10 cellular contexts compared by ENCODE assay signal in the genomic region with DNA sequence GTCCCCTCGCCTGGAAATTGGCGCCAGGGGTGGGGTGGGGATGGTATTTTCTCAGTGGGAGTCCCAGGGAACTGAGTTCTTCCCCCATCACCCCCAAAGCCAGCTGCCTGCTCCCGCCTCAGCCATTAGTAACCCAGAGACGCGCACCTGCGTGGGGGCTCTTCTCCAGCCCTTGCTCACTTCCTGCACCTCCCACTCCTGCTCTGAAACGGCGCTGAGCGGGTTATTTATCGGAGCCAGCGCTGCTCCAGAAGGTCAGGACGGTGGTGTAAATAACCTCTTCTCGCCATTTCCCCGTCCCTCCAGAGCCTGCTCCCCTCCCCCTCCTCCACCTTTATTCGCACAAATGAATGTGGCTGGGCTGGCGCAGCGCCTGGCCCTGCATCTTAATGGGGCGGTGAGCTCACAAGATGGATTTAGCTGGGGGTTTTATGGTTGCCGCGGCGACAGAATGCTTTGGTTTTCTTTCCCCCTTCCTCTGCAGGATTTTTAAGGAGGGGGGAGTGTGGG. TPM values are rescaled to one million over a fixed set of nuclear protein-coding genes. Genes with fewer than 3 reads are reported as not detected.
DNase-seq lines count a peak whose midpoint lies in the region; ATAC-seq, FAIRE-seq and TF ChIP-seq lines count a peak whose summit lies in the region.
"Had no signal": no experiment of that assay in that cellular context is flagged by ENCODE, and none has a peak within 500 bp of the region (broad histone marks: within the 10 kb centered on the region; RNA-seq: fewer than 3 reads in every experiment).

No MANE protein-coding gene starts in this region.

- H3K27me3 Mint-ChIP-seq in GM23338 (ENCODE audit: insufficient read depth, low read depth, poor library complexity), result peaks cover 47% of the 10 kb centered on the region
- no peaks in the 10 kb centered on the region for H3K27me3 Mint-ChIP-seq in naive thymus-derived CD4-positive, alpha-beta T cell
- H3K27me3 Mint-ChIP-seq: memory B cell had no signal

- H3K23ac ChIP-seq in H1 (ENCODE audit: insufficient read length), result no peak overlapping the region

- H3F3A ChIP-seq in GM23338 (replicated peaks; ENCODE audit: low read depth), result peaks cover 34% of the 10 kb centered on the region

- CTCF ChIA-PET in H1 (lab: Charles Lee; ENCODE audit: partially characterized antibody), result interaction anchor here (0.7 to 6.2 kb wide), 22 partner anchors 9 to 142 kb away, joined by 3 to 121 read pairs (median 5); a partner anchor contains a TSS
- CTCF ChIA-PET in naive thymus-derived CD4-positive, alpha-beta T cell (lab: Charles Lee), result interaction anchor here (0.6 to 2.9 kb wide), 9 partner anchors 8 to 150 kb away, joined by 3 to 10 read pairs (median 5); a partner anchor contains a TSS

- H3K79me2 ChIP-seq in GM23338 (replicated peaks; ENCODE audit: insufficient read depth) (no peaks in the 10 kb centered on the region; the same call in 1 of the 2 replicates), H1 (ENCODE audit: control insufficient read depth in 1 of 2, insufficient read depth in 2 of 2, low read length in 2 of 2) (no peaks in the 10 kb centered on the region)

- H3K56ac ChIP-seq in H1 (replicated peaks; ENCODE audit: insufficient read length, low read depth, low read length), result no peak overlapping the region

- H3K27me3 ChIP-seq in GM23338 (ENCODE audit: insufficient read depth), result peaks cover 33% of the 10 kb centered on the region; the same call in 1 of the 2 replicates
- peaks cover 0 to 9% (median 4%) of the 10 kb centered on the region in 4 experiments; a peak in 3 of 7 replicates for H3K27me3 ChIP-seq in H1 (replicated peaks in 1 of 4; ENCODE audit: control insufficient read depth in 3 of 4, extremely low read depth in 1 of 4, insufficient read depth in 3 of 4, low read length in 3 of 4)
- H3K27me3 ChIP-seq in naive thymus-derived CD4-positive, alpha-beta T cell (ENCODE audit: control insufficient read depth in 2 of 2, insufficient read depth in 2 of 2, low read length in 2 of 2), result no peaks in the 10 kb centered on the region
- no peaks in the 10 kb centered on the region for H3K27me3 ChIP-seq in tibial artery

- no peaks in the 10 kb centered on the region; the same call in 2 of the 3 replicates for H3K9me3 Mint-ChIP-seq in GM23338
- H3K9me3 Mint-ChIP-seq in naive thymus-derived CD4-positive, alpha-beta T cell, result no peaks in the 10 kb centered on the region
- H3K9me3 Mint-ChIP-seq: memory B cell had no signal

- intact Hi-C loops in naive thymus-derived CD4-positive, alpha-beta T cell (cut with micrococcal nuclease), result loop anchor here in 1 of 2 donors (2.0 kb wide), 1 partner anchor 15 kb away; no protein-coding TSS in a partner anchor
- intact Hi-C loops in tibial artery (cut with DNase I; ENCODE audit: low total_unique reads), result no loop called here

- H2BK20ac ChIP-seq in H1 (ENCODE audit: low read length), result no peak overlapping the region

- H3K23me2 ChIP-seq in H1 (ENCODE audit: low read depth, low read length), result peaks cover 3% of the 10 kb centered on the region

- TF ChIP-seq EP300 in H1 (IDR thresholded peaks at IDR 0.05; ENCODE audit: borderline replicate concordance in 1 of 2, low read depth in 2 of 2, low read length in 2 of 2), result no peak

- 3% methylated on average over 18 of the region's 21 CpGs; no CpG with 5 or more reads in 1 of the 2 experiments for WGBS in H1 (ENCODE audit: extremely low coverage in 1 of 2, insufficient coverage in 1 of 2, insufficient read length in 1 of 2, insufficient replicate concordance in 2 of 2, low coverage in 1 of 2, low lambda C conversion rate in 2 of 2, missing lambda C conversion rate in 1 of 2), 2 experiments

- H3K9me3 ChIP-seq in H1 (ENCODE audit: insufficient read depth in 2 of 2, low read depth in 1 of 2, low read length in 1 of 2) (no peaks in the 10 kb centered on the region), tibial artery (no peaks in the 10 kb centered on the region)
- no peaks in the 10 kb centered on the region for H3K9me3 ChIP-seq in naive thymus-derived CD4-positive, alpha-beta T cell (ENCODE audit: control insufficient read depth in 2 of 3, low read length in 3 of 3)

- H2BK15ac ChIP-seq in H1 (ENCODE audit: low read length), result no peak overlapping the region; the same call in 1 of the 2 replicates

- no peak overlapping the region for H4K5ac ChIP-seq in H1 (ENCODE audit: insufficient read length, low read depth, low read length)

- H3K27ac Mint-ChIP-seq in GM23338, result peak overlapping the region; percentile 85
- peak overlapping the region; percentile 58 to 93 (median 85) for H3K27ac Mint-ChIP-seq in naive thymus-derived CD4-positive, alpha-beta T cell
- H3K27ac Mint-ChIP-seq: memory B cell had no signal

- no peak overlapping the region; the same call in 1 of the 2 replicates for H4K8ac ChIP-seq in H1 (ENCODE audit: extremely low read depth, insufficient read depth, low read length)

- peak; percentile 92 for DNase-seq in GM23338 (ENCODE audit: low spot score)
- DNase-seq in SHP77 treated with DMSO at 0.1 percent for 48 hours (lab: John Stamatoyannopoulos, UW), result peak; percentile 23
- DNase-seq in H1 (ENCODE audit: low read depth in 1 of 2, low spot score in 2 of 2), result peak; percentile 50 to 70
- peak in 8 of 9 donors; percentile 11 to 62 (median 35) for DNase-seq in naive thymus-derived CD4-positive, alpha-beta T cell
- DNase-seq in tibial artery, result peak in 1 of 2 donors; percentile 73
- DNase-seq in dedifferentiated amniotic fluid mesenchymal stem cell (ENCODE audit: extremely low spot score), result no peak

- peaks cover 32% of the 10 kb centered on the region for H3K36me3 Mint-ChIP-seq in GM23338 (ENCODE audit: low read depth)
- peaks cover 13 to 29% (median 21%) of the 10 kb centered on the region in 5 donors for H3K36me3 Mint-ChIP-seq in naive thymus-derived CD4-positive, alpha-beta T cell

- no peak overlapping the region for H2BK12ac ChIP-seq in H1 (ENCODE audit: low read depth, low read length)

- peaks cover 51% of the 10 kb centered on the region for H3K4me1 Mint-ChIP-seq in GM23338
- peaks cover 11 to 30% (median 18%) of the 10 kb centered on the region in 7 donors for H3K4me1 Mint-ChIP-seq in naive thymus-derived CD4-positive, alpha-beta T cell

- FAIRE-seq in H1 (lab: Jason Lieb, UNC), result no peak

- H3K9me2 ChIP-seq in GM23338 (ENCODE audit: insufficient read depth), result no peaks in the 10 kb centered on the region

- H3K4me1 ChIP-seq in GM23338 (ENCODE audit: insufficient read depth) (peaks cover 76% of the 10 kb centered on the region), H1 (replicated peaks in 1 of 4; ENCODE audit: control insufficient read depth in 3 of 4, insufficient read depth in 4 of 4, low read length in 3 of 4) (peaks cover 27 to 69% (median 33%) of the 10 kb centered on the region in 4 experiments), tibial artery (peaks cover 0 to 22% (median 15%) of the 10 kb centered on the region in 4 donors)
- peaks cover 0 to 9% of the 10 kb centered on the region in 2 donors for H3K4me1 ChIP-seq in naive thymus-derived CD4-positive, alpha-beta T cell (ENCODE audit: control insufficient read depth in 2 of 2, insufficient read depth in 2 of 2, low read length in 2 of 2)

- peak in 1 of 2 experiments; percentile 41; a peak in 1 of 3 replicates for TF ChIP-seq POLR2A in H1 (IDR thresholded peaks at IDR 0.05; ENCODE audit: control extremely low read depth in 1 of 2, low read depth in 2 of 2, low read length in 2 of 2)

- H4K20me1 ChIP-seq in GM23338 (replicated peaks; ENCODE audit: insufficient read depth) (peaks cover 4% of the 10 kb centered on the region), H1 (replicated peaks in 1 of 2; ENCODE audit: control insufficient read depth in 1 of 2, insufficient read depth in 2 of 2, low read length in 2 of 2) (no peaks in the 10 kb centered on the region)

- H3K36me3 ChIP-seq in GM23338 (ENCODE audit: insufficient read depth), result peaks cover 23% of the 10 kb centered on the region; the same call in 1 of the 2 replicates
- H3K36me3 ChIP-seq in H1 (ENCODE audit: control insufficient read depth in 2 of 4, insufficient read depth in 4 of 4, low read length in 3 of 4), result peaks cover 0 to 22% (median 13%) of the 10 kb centered on the region in 4 experiments; a peak in 6 of 8 replicates
- H3K36me3 ChIP-seq in naive thymus-derived CD4-positive, alpha-beta T cell (ENCODE audit: control insufficient read depth in 2 of 3, insufficient read depth in 3 of 3, low read length in 3 of 3), result peaks cover 0 to 41% (median 18%) of the 10 kb centered on the region in 3 experiments
- H3K36me3 ChIP-seq in tibial artery, result peaks cover 36 to 46% (median 42%) of the 10 kb centered on the region in 3 donors

- no peak for TF ChIP-seq CTCF in GM23338 (conservative IDR thresholded peaks at IDR 0.05; ENCODE audit: low read depth in 2 of 2)
- no peak for TF ChIP-seq CTCF in H1 (IDR thresholded peaks at IDR 0.05; ENCODE audit: control extremely low read depth in 1 of 3, insufficient read depth in 1 of 3, low read depth in 1 of 3, low read length in 3 of 3)
- TF ChIP-seq CTCF in tibial artery (IDR thresholded peaks at IDR 0.05), result no peak

- no peak for TF ChIP-seq RAD21 in H1 (IDR thresholded peaks at IDR 0.05 in 1 of 2, conservative IDR thresholded peaks at IDR 0.05 in 1 of 2; ENCODE audit: low read depth in 2 of 2, low read length in 2 of 2)

- H3K4me3 ChIP-seq in GM23338 (peak overlapping the region; percentile 61), H1 (ENCODE audit: extremely low read depth in 1 of 4, insufficient read depth in 2 of 4, low read depth in 3 of 4, low read length in 4 of 4) (peak overlapping the region; percentile 44 to 64 (median 62)), tibial artery (peak overlapping the region; percentile 8 to 15)
- peak overlapping the region; percentile 43 for H3K4me3 ChIP-seq in naive thymus-derived CD4-positive, alpha-beta T cell (ENCODE audit: low read length)

- H3K27ac ChIP-seq in GM23338 (ENCODE audit: low read depth), result peak overlapping the region; percentile 87
- H3K27ac ChIP-seq in H1 (ENCODE audit: low read depth, low read length), result peak overlapping the region; percentile 61
- peak overlapping the region; percentile 63 for H3K27ac ChIP-seq in naive thymus-derived CD4-positive, alpha-beta T cell (ENCODE audit: low read depth, low read length)
- H3K27ac ChIP-seq in tibial artery, result peak overlapping the region; percentile 8 to 56
- H3K27ac ChIP-seq: KMS-11 had no signal

- POLR2A ChIA-PET in H1 (lab: Charles Lee; ENCODE audit: partially characterized antibody), result interaction anchor here (0.8 to 6.3 kb wide), 20 partner anchors 10 to 141 kb away, joined by 3 to 74 read pairs (median 4); a partner anchor contains a TSS
- POLR2A ChIA-PET in naive thymus-derived CD4-positive, alpha-beta T cell (lab: Charles Lee), result interaction anchor here (0.9 to 3.3 kb wide), 10 partner anchors 9 to 92 kb away, joined by 3 to 14 read pairs (median 4); a partner anchor contains a TSS

- H2AFZ ChIP-seq in GM23338 (0 out of 2 replicates have a peak overlapping the region, but pooled peaks have one; percentile 16), H1 (ENCODE audit: low read length) (no peak overlapping the region)

- H3K14ac ChIP-seq in H1 (ENCODE audit: insufficient read length), result no peak overlapping the region

- peak overlapping the region; percentile 82 for H3K4me3 Mint-ChIP-seq in GM23338
- H3K4me3 Mint-ChIP-seq in naive thymus-derived CD4-positive, alpha-beta T cell, result peak overlapping the region; percentile 70 to 93 (median 85)
- H3K4me3 Mint-ChIP-seq: memory B cell had no signal

- ATAC-seq in GM23338 (peak; percentile 75), GM21423 (IDR thresholded peaks at IDR 0.05; ENCODE audit: unreplicated experiment) (no peak), HG03095 (IDR thresholded peaks at IDR 0.05; ENCODE audit: unreplicated experiment) (no peak)
- ATAC-seq in naive thymus-derived CD4-positive, alpha-beta T cell, result peak; percentile 65

- H3K79me1 ChIP-seq in H1 (ENCODE audit: low read depth, low read length), result no peaks in the 10 kb centered on the region

- H3K4ac ChIP-seq in H1 (replicated peaks; ENCODE audit: insufficient read length, low read depth, low read length), result peak overlapping the region; percentile 63

- H3K4me2 ChIP-seq in GM23338, result peak overlapping the region; percentile 91
- H3K4me2 ChIP-seq in H1 (ENCODE audit: insufficient read depth in 1 of 2, low read depth in 2 of 2, low read length in 2 of 2), result peak overlapping the region; percentile 80 to 98
- H3K4me2 ChIP-seq: KMS-11 had no signal

- peak overlapping the region; percentile 91; the same call in 1 of the 2 replicates for H3K18ac ChIP-seq in H1 (ENCODE audit: extremely low read depth, low read length)

- peak overlapping the region; percentile 70 for H4K91ac ChIP-seq in H1 (replicated peaks; ENCODE audit: insufficient read length, low read length)

- no peak overlapping the region for H2AK5ac ChIP-seq in H1 (ENCODE audit: low read depth, low read length)

- peak overlapping the region; percentile 12 for H2BK120ac ChIP-seq in H1 (replicated peaks; ENCODE audit: low read depth, low read length)

- peak overlapping the region; percentile 80; the same call in 1 of the 2 replicates for H2BK5ac ChIP-seq in H1 (ENCODE audit: low read depth, low read length)

- H3K9ac ChIP-seq in H1 (replicated peaks in 1 of 4; ENCODE audit: extremely low read depth in 1 of 4, low read depth in 3 of 4, low read length in 3 of 4), result peak overlapping the region in 3 of 4 experiments; percentile 49 to 70 (median 67); a peak in 6 of 7 replicates
- H3K9ac ChIP-seq: KMS-11 had no signal

RNA-seq across cellular contexts. Expression of a gene that starts 12.2 kb away (rescaled TPM):
- total RNA-seq in GM23338 (2014; rRNA removed; shearing (Covaris generic)), result not detected in 2 replicates
- polyA plus RNA-seq in GM23338 (2016; fragmentation: Nextera tagmentation; extraction: Ambion mirVana) (not detected in 2 replicates), H1 (2011; rRNA removed) (0.09 and 0.14 TPM in 2 replicates)
- not detected in 2 replicates for total RNA-seq in H1 (2021; fragmentation: NEBNext Ultra II Directional; extraction: Animal tissue kit (Norgen Biotek cat#: 25700))
- polyA plus RNA-seq in H1 (2011; cell fraction: cytosol; rRNA removed), result not detected
- polyA plus RNA-seq in H1 (2011; cell fraction: nucleus; rRNA removed), result not detected
- polyA plus RNA-seq in H1 (2012, experiment 1 of 2), result 0.12 TPM in 1 of 4 replicates, not detected in the others
- polyA plus RNA-seq in H1 (2012, experiment 2 of 2), result not detected
- not detected for polyA plus RNA-seq in H1 (2013, experiment 1 of 2)
- not detected for polyA plus RNA-seq in H1 (2013, experiment 2 of 2)
- polyA minus RNA-seq in H1 (2011; rRNA and poly(A)+ RNA removed), result 0.38 TPM in 1 of 2 replicates, not detected in the other
- polyA minus RNA-seq in H1 (2011; cell fraction: cytosol; rRNA and poly(A)+ RNA removed), result not detected
- not detected for polyA minus RNA-seq in H1 (2011; cell fraction: nucleus; rRNA and poly(A)+ RNA removed)
- total RNA-seq in naive thymus-derived CD4-positive, alpha-beta T cell, result 10 to 100 TPM in 1 of 5 experiments, 1 to 10 TPM in 2, not detected in 2; 1.2 to 13.1 (median 3.9) TPM
- not detected for polyA plus RNA-seq in naive thymus-derived CD4-positive, alpha-beta T cell

RNA-seq across cellular contexts. Expression of a gene that starts 27.1 kb away (rescaled TPM):
- 72.5 and 91.2 TPM in 2 replicates for total RNA-seq in GM23338 (2014; rRNA removed; shearing (Covaris generic))
- polyA plus RNA-seq in GM23338 (2016; fragmentation: Nextera tagmentation; extraction: Ambion mirVana) (72.7 and 79.9 TPM in 2 replicates), H1 (2011; rRNA removed) (88.2 and 133 TPM in 2 replicates)
- 94.2 and 103 TPM in 2 replicates for total RNA-seq in H1 (2021; fragmentation: NEBNext Ultra II Directional; extraction: Animal tissue kit (Norgen Biotek cat#: 25700))
- polyA plus RNA-seq in H1 (2011; cell fraction: cytosol; rRNA removed), result 103 TPM
- polyA plus RNA-seq in H1 (2011; cell fraction: nucleus; rRNA removed), result 56.0 TPM
- 114 to 158 TPM (median 123 TPM) in 4 replicates for polyA plus RNA-seq in H1 (2012, experiment 1 of 2)
- polyA plus RNA-seq in H1 (2012, experiment 2 of 2), result 287 TPM
- 73.3 TPM for polyA plus RNA-seq in H1 (2013, experiment 1 of 2)
- polyA plus RNA-seq in H1 (2013, experiment 2 of 2), result 80.0 TPM
- 71.3 and 86.2 TPM in 2 replicates for polyA minus RNA-seq in H1 (2011; rRNA and poly(A)+ RNA removed)
- 68.3 TPM for polyA minus RNA-seq in H1 (2011; cell fraction: cytosol; rRNA and poly(A)+ RNA removed)
- 27.2 TPM for polyA minus RNA-seq in H1 (2011; cell fraction: nucleus; rRNA and poly(A)+ RNA removed)
- 100 to 1,000 TPM in 1 of 5 experiments, 10 to 100 TPM in 4; 47.5 to 141 (median 80.0) TPM for total RNA-seq in naive thymus-derived CD4-positive, alpha-beta T cell
- polyA plus RNA-seq in naive thymus-derived CD4-positive, alpha-beta T cell, result 100 to 1,000 TPM; 131 to 171 TPM

RNA-seq across cellular contexts. Expression of a gene that starts 32.5 kb away (rescaled TPM):
- 10.9 and 22.3 TPM in 2 replicates for total RNA-seq in GM23338 (2014; rRNA removed; shearing (Covaris generic))
- 19.6 and 21.7 TPM in 2 replicates for polyA plus RNA-seq in GM23338 (2016; fragmentation: Nextera tagmentation; extraction: Ambion mirVana)
- 12.1 and 14.3 TPM in 2 replicates for total RNA-seq in H1 (2021; fragmentation: NEBNext Ultra II Directional; extraction: Animal tissue kit (Norgen Biotek cat#: 25700))
- polyA plus RNA-seq in H1 (2011; rRNA removed), result 5.2 and 7.7 TPM in 2 replicates
- polyA plus RNA-seq in H1 (2011; cell fraction: cytosol; rRNA removed), result 3.5 TPM
- polyA plus RNA-seq in H1 (2011; cell fraction: nucleus; rRNA removed), result 10.4 TPM
- polyA plus RNA-seq in H1 (2012, experiment 1 of 2), result 9.1 to 19.2 TPM (median 17.6 TPM) in 4 replicates
- 12.4 TPM for polyA plus RNA-seq in H1 (2012, experiment 2 of 2)
- polyA plus RNA-seq in H1 (2013, experiment 1 of 2), result 10.8 TPM
- 11.0 TPM for polyA plus RNA-seq in H1 (2013, experiment 2 of 2)
- polyA minus RNA-seq in H1 (2011; rRNA and poly(A)+ RNA removed), result 2.5 and 5.9 TPM in 2 replicates
- polyA minus RNA-seq in H1 (2011; cell fraction: cytosol; rRNA and poly(A)+ RNA removed), result 7.3 TPM
- 6.9 TPM for polyA minus RNA-seq in H1 (2011; cell fraction: nucleus; rRNA and poly(A)+ RNA removed)
- total RNA-seq in naive thymus-derived CD4-positive, alpha-beta T cell, result 10 to 100 TPM in 1 of 5 experiments, 1 to 10 TPM in 4; 1.3 to 69.9 (median 1.4) TPM
- polyA plus RNA-seq in naive thymus-derived CD4-positive, alpha-beta T cell, result under 1 TPM; 0.39 to 0.78 TPM

RNA-seq across cellular contexts. Expression of a gene that starts 51.3 kb away (rescaled TPM):
- total RNA-seq in GM23338 (2014; rRNA removed; shearing (Covaris generic)), result 0.27 and 1.3 TPM in 2 replicates
- polyA plus RNA-seq in GM23338 (2016; fragmentation: Nextera tagmentation; extraction: Ambion mirVana) (1.8 and 3.0 TPM in 2 replicates), H1 (2011; rRNA removed) (6.1 and 8.3 TPM in 2 replicates)
- total RNA-seq in H1 (2021; fragmentation: NEBNext Ultra II Directional; extraction: Animal tissue kit (Norgen Biotek cat#: 25700)), result 1.4 and 2.0 TPM in 2 replicates
- polyA plus RNA-seq in H1 (2011; cell fraction: cytosol; rRNA removed), result 6.2 TPM
- 8.8 TPM for polyA plus RNA-seq in H1 (2011; cell fraction: nucleus; rRNA removed)
- 2.8 to 4.8 TPM (median 3.9 TPM) in 4 replicates for polyA plus RNA-seq in H1 (2012, experiment 1 of 2)
- 5.1 TPM for polyA plus RNA-seq in H1 (2012, experiment 2 of 2)
- polyA plus RNA-seq in H1 (2013, experiment 1 of 2), result 1.5 TPM
- polyA plus RNA-seq in H1 (2013, experiment 2 of 2), result 1.4 TPM
- polyA minus RNA-seq in H1 (2011; rRNA and poly(A)+ RNA removed), result 4.6 and 6.3 TPM in 2 replicates
- polyA minus RNA-seq in H1 (2011; cell fraction: cytosol; rRNA and poly(A)+ RNA removed), result 3.5 TPM
- polyA minus RNA-seq in H1 (2011; cell fraction: nucleus; rRNA and poly(A)+ RNA removed), result 2.8 TPM
- 10 to 100 TPM in 1 of 5 experiments, 1 to 10 TPM in 1, not detected in 3; 2.0 to 23.3 TPM for total RNA-seq in naive thymus-derived CD4-positive, alpha-beta T cell
- under 1 TPM in 1 of 2 donors, not detected in 1; 0.61 TPM for polyA plus RNA-seq in naive thymus-derived CD4-positive, alpha-beta T cell

Comparison
In these comparisons a context has a peak if more than half of its experiments do, and no peak if none do; other contexts are left out.
1. ATAC-seq: peak in GM23338 (single experiment) and naive thymus-derived CD4-positive, alpha-beta T cell (single experiment); none in GM21423 (single experiment) and HG03095 (single experiment).
2. H3K27ac ChIP-seq: peak in every context shown above with its lines; median percentile 87 in GM23338; 63 in naive thymus-derived CD4-positive, alpha-beta T cell; 61 in H1; 32 in tibial artery.
3. H3K4me3 ChIP-seq: peak in every context shown above with its lines; median percentile 62 in H1; 61 in GM23338; 43 in naive thymus-derived CD4-positive, alpha-beta T cell; 12 in tibial artery.